ENCODE assay signal across 14 cellular contexts in the genomic region with DNA sequence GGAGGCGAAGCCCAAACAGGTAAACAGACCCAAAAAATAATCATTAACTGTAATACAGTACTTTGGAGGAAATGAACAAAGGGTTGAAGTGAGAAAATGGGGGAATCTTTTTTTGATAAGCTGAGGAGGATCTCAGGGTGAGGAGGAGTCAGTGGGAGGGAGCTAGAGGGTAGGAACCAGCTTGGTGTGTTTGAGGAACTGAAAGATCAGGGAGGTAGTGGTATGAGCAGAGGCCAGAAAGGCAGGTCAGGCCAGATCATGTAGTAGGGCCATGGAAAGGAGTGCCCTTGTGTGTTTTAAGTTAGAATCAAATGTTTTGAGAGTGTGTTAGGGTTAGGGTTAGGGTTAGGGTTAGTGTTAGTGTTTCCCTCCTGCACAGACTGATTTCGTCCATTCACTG. TPM values are rescaled to one million over a fixed set of nuclear protein-coding genes. Genes with fewer than 3 reads are reported as not detected.
DNase-seq lines count a peak whose midpoint lies in the region; ATAC-seq lines count a peak whose summit lies in the region.
"Had no signal": no experiment of that assay in that cellular context is flagged by ENCODE, and none has a peak within 500 bp of the region (broad histone marks: within the 10 kb centered on the region; RNA-seq: fewer than 3 reads in every experiment).

No MANE protein-coding gene starts in this region.

- peaks cover 10% of the 10 kb centered on the region for H3K27me3 Mint-ChIP-seq in dendritic cell treated with granulocyte-macrophage colony-stimulating factor and Interleukin-4, amounts not matched to agents 40 ng/mL and 50 ng/mL, for 4 days
- peaks cover 9% of the 10 kb centered on the region for H3K27me3 Mint-ChIP-seq in activated naive CD4-positive, alpha-beta T cell treated with anti-CD3 and anti-CD28 coated beads for 36 hours (ENCODE audit: low read depth)

- H3K4me3 Mint-ChIP-seq in dendritic cell treated with granulocyte-macrophage colony-stimulating factor and Interleukin-4, amounts not matched to agents 40 ng/mL and 50 ng/mL, for 4 days: no peak overlapping the region
- H3K4me3 Mint-ChIP-seq in activated naive CD4-positive, alpha-beta T cell treated with anti-CD3 and anti-CD28 coated beads for 36 hours: no peak overlapping the region
- H3K4me3 Mint-ChIP-seq: activated CD8-positive, alpha-beta memory T cell treated with anti-CD3 and anti-CD28 coated beads, Interleukin-2, amount 10 ng/mL, durations not matched to agents 7 days and 5 days; nephron; T-helper 1 cell treated with Interleukin-12 subunit alpha and Interleukin-12 subunit beta and Interleukin-4 antibody, amounts not matched to agents 30 μg/mL and 1 μg/mL, for 36 hours had no signal

- ATAC-seq in GM18868 (IDR thresholded peaks at IDR 0.05; ENCODE audit: unreplicated experiment) (peak; percentile 92), GM21529 (IDR thresholded peaks at IDR 0.05; ENCODE audit: unreplicated experiment) (peak; percentile 96), HG03108 (IDR thresholded peaks at IDR 0.05; ENCODE audit: unreplicated experiment) (peak; percentile 92)
- ATAC-seq: activated CD8-positive, alpha-beta memory T cell treated with anti-CD3 and anti-CD28 coated beads, Interleukin-2, amount 10 ng/mL, durations not matched to agents 7 days and 5 days; K562 had no signal

- peaks cover 14% of the 10 kb centered on the region for H3K4me1 Mint-ChIP-seq in dendritic cell treated with granulocyte-macrophage colony-stimulating factor and Interleukin-4, amounts not matched to agents 40 ng/mL and 50 ng/mL, for 4 days (ENCODE audit: low read depth)
- H3K4me1 Mint-ChIP-seq in activated naive CD4-positive, alpha-beta T cell treated with anti-CD3 and anti-CD28 coated beads for 36 hours (ENCODE audit: low read depth): no peaks in the 10 kb centered on the region

- intact Hi-C loops in dendritic cell treated with granulocyte-macrophage colony-stimulating factor and Interleukin-4, amounts not matched to agents 40 ng/mL and 50 ng/mL, for 4 days (cut with micrococcal nuclease): no loop called here
- intact Hi-C loops in activated naive CD4-positive, alpha-beta T cell treated with anti-CD3 and anti-CD28 coated beads for 36 hours (cut with micrococcal nuclease): no loop called here
- intact Hi-C loops in posterior cingulate gyrus (cut with DNase I): no loop called here

- H3K27ac Mint-ChIP-seq in dendritic cell treated with granulocyte-macrophage colony-stimulating factor and Interleukin-4, amounts not matched to agents 40 ng/mL and 50 ng/mL, for 4 days: peak overlapping the region; percentile 22
- H3K27ac Mint-ChIP-seq in activated naive CD4-positive, alpha-beta T cell treated with anti-CD3 and anti-CD28 coated beads for 36 hours: no peak overlapping the region
- H3K27ac Mint-ChIP-seq: activated CD8-positive, alpha-beta memory T cell treated with anti-CD3 and anti-CD28 coated beads, Interleukin-2, amount 10 ng/mL, durations not matched to agents 7 days and 5 days; nephron; T-helper 1 cell treated with Interleukin-12 subunit alpha and Interleukin-12 subunit beta and Interleukin-4 antibody, amounts not matched to agents 30 μg/mL and 1 μg/mL, for 36 hours had no signal

- H3K9me3 Mint-ChIP-seq in dendritic cell treated with granulocyte-macrophage colony-stimulating factor and Interleukin-4, amounts not matched to agents 40 ng/mL and 50 ng/mL, for 4 days: no peaks in the 10 kb centered on the region
- H3K9me3 Mint-ChIP-seq in activated naive CD4-positive, alpha-beta T cell treated with anti-CD3 and anti-CD28 coated beads for 36 hours: no peaks in the 10 kb centered on the region
- H3K9me3 Mint-ChIP-seq: T-helper 1 cell treated with Interleukin-12 subunit alpha and Interleukin-12 subunit beta and Interleukin-4 antibody, amounts not matched to agents 30 μg/mL and 1 μg/mL, for 36 hours had no signal

- CTCF ChIA-PET in activated naive CD4-positive, alpha-beta T cell treated with anti-CD3 and anti-CD28 coated beads for 36 hours (lab: Charles Lee): interaction anchor here (0.6 kb wide), 1 partner anchor 94 kb away, joined by 3 read pairs; no protein-coding TSS in a partner anchor

- no peaks in the 10 kb centered on the region for H3K36me3 Mint-ChIP-seq in dendritic cell treated with granulocyte-macrophage colony-stimulating factor and Interleukin-4, amounts not matched to agents 40 ng/mL and 50 ng/mL, for 4 days (ENCODE audit: low read depth)
- H3K36me3 Mint-ChIP-seq in activated naive CD4-positive, alpha-beta T cell treated with anti-CD3 and anti-CD28 coated beads for 36 hours (ENCODE audit: low read depth): no peaks in the 10 kb centered on the region
- H3K36me3 Mint-ChIP-seq: activated CD8-positive, alpha-beta memory T cell treated with anti-CD3 and anti-CD28 coated beads, Interleukin-2, amount 10 ng/mL, durations not matched to agents 7 days and 5 days had no signal

- H3K27ac ChIP-seq in substantia nigra (ENCODE audit: low read depth, low read length, poor library complexity, severe bottlenecking): no peak overlapping the region

- no peak for DNase-seq in activated naive CD4-positive, alpha-beta T cell treated with anti-CD3 and anti-CD28 coated beads for 36 hours
- DNase-seq in HPDE6-E6E7 (ENCODE audit: extremely low spot score) (no peak), substantia nigra (lab: John Stamatoyannopoulos, UW) (no peak), posterior cingulate gyrus (no peak)
- DNase-seq: activated CD8-positive, alpha-beta memory T cell treated with anti-CD3 and anti-CD28 coated beads, Interleukin-2, amount 10 ng/mL, durations not matched to agents 7 days and 5 days; Caco-2; NCI-H510A had no signal

RNA-seq across cellular contexts. Expression of gene PPP2R2C, which starts 48.8 kb away (rescaled TPM):
- total RNA-seq in activated naive CD4-positive, alpha-beta T cell treated with anti-CD3 and anti-CD28 coated beads for 36 hours: not detected
- total RNA-seq: activated CD8-positive, alpha-beta memory T cell treated with anti-CD3 and anti-CD28 coated beads, Interleukin-2, amount 10 ng/mL, durations not matched to agents 7 days and 5 days; Caco-2 had no signal
